In genomic region chr16:58654456-58655214, GRCh38 we compare ENCODE assay signal across 1 cellular context.
TF ChIP-seq lines count a peak whose summit lies in the region.

No MANE protein-coding gene starts in this region.

TF ChIP-seq in HepG2, 621 proteins besides CTCF, POLR2A, EP300 and RAD21 (continued from another document and continues in another):
- TF ChIP-seq, protein P1, sequence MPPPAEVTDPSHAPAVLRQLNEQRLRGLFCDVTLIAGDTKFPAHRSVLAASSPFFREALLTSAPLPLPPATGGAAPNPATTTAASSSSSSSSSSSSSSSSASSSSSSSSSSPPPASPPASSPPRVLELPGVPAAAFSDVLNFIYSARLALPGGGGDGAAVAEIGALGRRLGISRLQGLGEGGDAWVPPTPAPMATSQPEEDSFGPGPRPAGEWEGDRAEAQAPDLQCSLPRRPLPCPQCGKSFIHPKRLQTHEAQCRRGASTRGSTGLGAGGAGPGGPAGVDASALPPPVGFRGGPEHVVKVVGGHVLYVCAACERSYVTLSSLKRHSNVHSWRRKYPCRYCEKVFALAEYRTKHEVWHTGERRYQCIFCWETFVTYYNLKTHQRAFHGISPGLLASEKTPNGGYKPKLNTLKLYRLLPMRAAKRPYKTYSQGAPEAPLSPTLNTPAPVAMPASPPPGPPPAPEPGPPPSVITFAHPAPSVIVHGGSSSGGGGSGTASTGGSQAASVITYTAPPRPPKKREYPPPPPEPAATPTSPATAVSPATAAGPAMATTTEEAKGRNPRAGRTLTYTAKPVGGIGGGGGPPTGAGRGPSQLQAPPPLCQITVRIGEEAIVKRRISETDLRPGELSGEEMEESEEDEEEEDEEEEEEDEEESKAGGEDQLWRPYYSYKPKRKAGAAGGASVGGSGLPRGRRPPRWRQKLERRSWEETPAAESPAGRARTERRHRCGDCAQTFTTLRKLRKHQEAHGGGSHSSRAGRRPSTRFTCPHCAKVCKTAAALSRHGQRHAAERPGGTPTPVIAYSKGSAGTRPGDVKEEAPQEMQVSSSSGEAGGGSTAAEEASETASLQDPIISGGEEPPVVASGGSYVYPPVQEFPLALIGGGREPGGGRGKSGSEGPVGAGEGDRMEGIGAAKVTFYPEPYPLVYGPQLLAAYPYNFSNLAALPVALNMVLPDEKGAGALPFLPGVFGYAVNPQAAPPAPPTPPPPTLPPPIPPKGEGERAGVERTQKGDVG (CRISPR knock-in tag; IDR thresholded peaks at IDR 0.05; ENCODE audit: borderline replicate concordance) = no peak
- 0 out of 2 replicates have a peak, but pooled peaks have one; percentile 18 for TF ChIP-seq CCDC6 (CRISPR knock-in tag; IDR thresholded peaks at IDR 0.05)
- TF ChIP-seq, protein P2, sequence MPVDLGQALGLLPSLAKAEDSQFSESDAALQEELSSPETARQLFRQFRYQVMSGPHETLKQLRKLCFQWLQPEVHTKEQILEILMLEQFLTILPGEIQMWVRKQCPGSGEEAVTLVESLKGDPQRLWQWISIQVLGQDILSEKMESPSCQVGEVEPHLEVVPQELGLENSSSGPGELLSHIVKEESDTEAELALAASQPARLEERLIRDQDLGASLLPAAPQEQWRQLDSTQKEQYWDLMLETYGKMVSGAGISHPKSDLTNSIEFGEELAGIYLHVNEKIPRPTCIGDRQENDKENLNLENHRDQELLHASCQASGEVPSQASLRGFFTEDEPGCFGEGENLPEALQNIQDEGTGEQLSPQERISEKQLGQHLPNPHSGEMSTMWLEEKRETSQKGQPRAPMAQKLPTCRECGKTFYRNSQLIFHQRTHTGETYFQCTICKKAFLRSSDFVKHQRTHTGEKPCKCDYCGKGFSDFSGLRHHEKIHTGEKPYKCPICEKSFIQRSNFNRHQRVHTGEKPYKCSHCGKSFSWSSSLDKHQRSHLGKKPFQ (CRISPR knock-in tag; IDR thresholded peaks at IDR 0.05; ENCODE audit: insufficient replicate concordance) = no peak
- no peak for TF ChIP-seq TBL1XR1 (IDR thresholded peaks at IDR 0.05; ENCODE audit: borderline replicate concordance, low read length, partially characterized antibody)
- 0 out of 2 replicates have a peak, but pooled peaks have one; percentile 17 for TF ChIP-seq BCL6 (CRISPR knock-in tag; IDR thresholded peaks at IDR 0.05)
- no peak for TF ChIP-seq FOXM1 (CRISPR knock-in tag; IDR thresholded peaks at IDR 0.05)
- no peak for TF ChIP-seq KLF9 (CRISPR knock-in tag; IDR thresholded peaks at IDR 0.05; ENCODE audit: low read depth)
- peak; percentile 15 for TF ChIP-seq SKI (IDR thresholded peaks at IDR 0.05; ENCODE audit: partially characterized antibody)
- peak; percentile 34; the same call in 1 of the 2 replicates for TF ChIP-seq PAXIP1 (CRISPR knock-in tag; conservative IDR thresholded peaks at IDR 0.05)
- no peak for TF ChIP-seq ZNF619 (CRISPR knock-in tag; IDR thresholded peaks at IDR 0.05)
- TF ChIP-seq KLF12 (CRISPR knock-in tag; IDR thresholded peaks at IDR 0.05; ENCODE audit: borderline replicate concordance) = no peak
- no peak for TF ChIP-seq ZNF713 (CRISPR knock-in tag; IDR thresholded peaks at IDR 0.05)
- TF ChIP-seq ZNF441 (CRISPR knock-in tag; IDR thresholded peaks at IDR 0.05; ENCODE audit: borderline replicate concordance) = no peak
- TF ChIP-seq ARNT2 (CRISPR knock-in tag; IDR thresholded peaks at IDR 0.05; ENCODE audit: low read depth) = no peak
- no peak for TF ChIP-seq ZNF367 (CRISPR knock-in tag; IDR thresholded peaks at IDR 0.05; ENCODE audit: borderline replicate concordance)
- TF ChIP-seq, protein P3, sequence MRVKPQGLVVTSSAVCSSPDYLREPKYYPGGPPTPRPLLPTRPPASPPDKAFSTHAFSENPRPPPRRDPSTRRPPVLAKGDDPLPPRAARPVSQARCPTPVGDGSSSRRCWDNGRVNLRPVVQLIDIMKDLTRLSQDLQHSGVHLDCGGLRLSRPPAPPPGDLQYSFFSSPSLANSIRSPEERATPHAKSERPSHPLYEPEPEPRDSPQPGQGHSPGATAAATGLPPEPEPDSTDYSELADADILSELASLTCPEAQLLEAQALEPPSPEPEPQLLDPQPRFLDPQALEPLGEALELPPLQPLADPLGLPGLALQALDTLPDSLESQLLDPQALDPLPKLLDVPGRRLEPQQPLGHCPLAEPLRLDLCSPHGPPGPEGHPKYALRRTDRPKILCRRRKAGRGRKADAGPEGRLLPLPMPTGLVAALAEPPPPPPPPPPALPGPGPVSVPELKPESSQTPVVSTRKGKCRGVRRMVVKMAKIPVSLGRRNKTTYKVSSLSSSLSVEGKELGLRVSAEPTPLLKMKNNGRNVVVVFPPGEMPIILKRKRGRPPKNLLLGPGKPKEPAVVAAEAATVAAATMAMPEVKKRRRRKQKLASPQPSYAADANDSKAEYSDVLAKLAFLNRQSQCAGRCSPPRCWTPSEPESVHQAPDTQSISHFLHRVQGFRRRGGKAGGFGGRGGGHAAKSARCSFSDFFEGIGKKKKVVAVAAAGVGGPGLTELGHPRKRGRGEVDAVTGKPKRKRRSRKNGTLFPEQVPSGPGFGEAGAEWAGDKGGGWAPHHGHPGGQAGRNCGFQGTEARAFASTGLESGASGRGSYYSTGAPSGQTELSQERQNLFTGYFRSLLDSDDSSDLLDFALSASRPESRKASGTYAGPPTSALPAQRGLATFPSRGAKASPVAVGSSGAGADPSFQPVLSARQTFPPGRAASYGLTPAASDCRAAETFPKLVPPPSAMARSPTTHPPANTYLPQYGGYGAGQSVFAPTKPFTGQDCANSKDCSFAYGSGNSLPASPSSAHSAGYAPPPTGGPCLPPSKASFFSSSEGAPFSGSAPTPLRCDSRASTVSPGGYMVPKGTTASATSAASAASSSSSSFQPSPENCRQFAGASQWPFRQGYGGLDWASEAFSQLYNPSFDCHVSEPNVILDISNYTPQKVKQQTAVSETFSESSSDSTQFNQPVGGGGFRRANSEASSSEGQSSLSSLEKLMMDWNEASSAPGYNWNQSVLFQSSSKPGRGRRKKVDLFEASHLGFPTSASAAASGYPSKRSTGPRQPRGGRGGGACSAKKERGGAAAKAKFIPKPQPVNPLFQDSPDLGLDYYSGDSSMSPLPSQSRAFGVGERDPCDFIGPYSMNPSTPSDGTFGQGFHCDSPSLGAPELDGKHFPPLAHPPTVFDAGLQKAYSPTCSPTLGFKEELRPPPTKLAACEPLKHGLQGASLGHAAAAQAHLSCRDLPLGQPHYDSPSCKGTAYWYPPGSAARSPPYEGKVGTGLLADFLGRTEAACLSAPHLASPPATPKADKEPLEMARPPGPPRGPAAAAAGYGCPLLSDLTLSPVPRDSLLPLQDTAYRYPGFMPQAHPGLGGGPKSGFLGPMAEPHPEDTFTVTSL (CRISPR knock-in tag; IDR thresholded peaks at IDR 0.05; ENCODE audit: borderline replicate concordance) = no peak
- no peak for TF ChIP-seq ATF7-NPFF (CRISPR knock-in tag; IDR thresholded peaks at IDR 0.05; ENCODE audit: low read depth)
- no peak for TF ChIP-seq GRHL1 (CRISPR knock-in tag; conservative IDR thresholded peaks at IDR 0.05)
- TF ChIP-seq ZNF780A (CRISPR knock-in tag; IDR thresholded peaks at IDR 0.05) = no peak
- 0 out of 2 replicates have a peak, but pooled peaks have one; percentile 34 for TF ChIP-seq GATAD2A (CRISPR knock-in tag; IDR thresholded peaks at IDR 0.05)
- TF ChIP-seq FOXJ3 (CRISPR knock-in tag; IDR thresholded peaks at IDR 0.05; ENCODE audit: borderline replicate concordance) = no peak
- no peak for TF ChIP-seq ZNF331 (CRISPR knock-in tag; IDR thresholded peaks at IDR 0.05)
- 0 out of 2 replicates have a peak, but pooled peaks have one; percentile 47 for TF ChIP-seq ZNF556 (CRISPR knock-in tag; IDR thresholded peaks at IDR 0.05; ENCODE audit: borderline replicate concordance)
- no peak for TF ChIP-seq ZNF224 (CRISPR knock-in tag; IDR thresholded peaks at IDR 0.05)
- no peak for TF ChIP-seq ZNF468 (CRISPR knock-in tag; IDR thresholded peaks at IDR 0.05)
- TF ChIP-seq ZNF496 (CRISPR knock-in tag; IDR thresholded peaks at IDR 0.05; ENCODE audit: insufficient replicate concordance) = no peak
- TF ChIP-seq ELK4 (CRISPR knock-in tag; IDR thresholded peaks at IDR 0.05; ENCODE audit: borderline replicate concordance) = no peak
- TF ChIP-seq SRY (CRISPR knock-in tag; IDR thresholded peaks at IDR 0.05) = no peak
- TF ChIP-seq ZNF264 (CRISPR knock-in tag; IDR thresholded peaks at IDR 0.05) = no peak
- TF ChIP-seq TCF7 (IDR thresholded peaks at IDR 0.05; ENCODE audit: low read depth) = 0 out of 2 replicates have a peak, but pooled peaks have one; percentile 24
- TF ChIP-seq CBX5 (CRISPR knock-in tag; IDR thresholded peaks at IDR 0.05; ENCODE audit: borderline replicate concordance) = no peak
- no peak for TF ChIP-seq ZNF816 (CRISPR knock-in tag; IDR thresholded peaks at IDR 0.05; ENCODE audit: borderline replicate concordance)
- no peak for TF ChIP-seq PAX8 (CRISPR knock-in tag; IDR thresholded peaks at IDR 0.05; ENCODE audit: borderline replicate concordance)
- TF ChIP-seq, protein P4, sequence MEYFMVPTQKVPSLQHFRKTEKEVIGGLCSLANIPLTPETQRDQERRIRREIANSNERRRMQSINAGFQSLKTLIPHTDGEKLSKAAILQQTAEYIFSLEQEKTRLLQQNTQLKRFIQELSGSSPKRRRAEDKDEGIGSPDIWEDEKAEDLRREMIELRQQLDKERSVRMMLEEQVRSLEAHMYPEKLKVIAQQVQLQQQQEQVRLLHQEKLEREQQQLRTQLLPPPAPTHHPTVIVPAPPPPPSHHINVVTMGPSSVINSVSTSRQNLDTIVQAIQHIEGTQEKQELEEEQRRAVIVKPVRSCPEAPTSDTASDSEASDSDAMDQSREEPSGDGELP (IDR thresholded peaks at IDR 0.05; ENCODE audit: borderline replicate concordance, low read depth) = no peak
- TF ChIP-seq ZNF138 (CRISPR knock-in tag; IDR thresholded peaks at IDR 0.05; ENCODE audit: low read depth) = no peak
- TF ChIP-seq SMC3 (IDR thresholded peaks at IDR 0.05; ENCODE audit: low read length) = no peak
- TF ChIP-seq PCBP2 (optimal IDR thresholded peaks at IDR 0.05; ENCODE audit: low read depth, low read length, poor library complexity, severe bottlenecking) = no peak
- TF ChIP-seq ZNF33A (CRISPR knock-in tag; IDR thresholded peaks at IDR 0.05; ENCODE audit: borderline replicate concordance) = no peak
- TF ChIP-seq ZNF782 (CRISPR knock-in tag; IDR thresholded peaks at IDR 0.05; ENCODE audit: borderline replicate concordance) = 0 out of 2 replicates have a peak, but pooled peaks have one; percentile 42
- no peak for TF ChIP-seq ZNF749 (CRISPR knock-in tag; IDR thresholded peaks at IDR 0.05; ENCODE audit: borderline replicate concordance)
- TF ChIP-seq ZNF230 (CRISPR knock-in tag; IDR thresholded peaks at IDR 0.05) = no peak
- TF ChIP-seq ZNF781 (CRISPR knock-in tag; IDR thresholded peaks at IDR 0.05; ENCODE audit: borderline replicate concordance, not compliant biosample characterization) = no peak
- 0 out of 2 replicates have a peak, but pooled peaks have one; percentile 28 for TF ChIP-seq ZSCAN22 (CRISPR knock-in tag; IDR thresholded peaks at IDR 0.05)
- no peak for TF ChIP-seq HMGA1 (CRISPR knock-in tag; conservative IDR thresholded peaks at IDR 0.05)
- no peak for TF ChIP-seq MBD4 (IDR thresholded peaks at IDR 0.05; ENCODE audit: borderline replicate concordance, low read length)
- TF ChIP-seq ZNF543 (CRISPR knock-in tag; IDR thresholded peaks at IDR 0.05) = peak; percentile 51; the same call in 1 of the 2 replicates
- no peak for TF ChIP-seq ESRRA (CRISPR knock-in tag; IDR thresholded peaks at IDR 0.05; ENCODE audit: low read depth)
- TF ChIP-seq ETV6 (CRISPR knock-in tag; conservative IDR thresholded peaks at IDR 0.05) = no peak
- no peak for TF ChIP-seq KLF15 (CRISPR knock-in tag; IDR thresholded peaks at IDR 0.05; ENCODE audit: borderline replicate concordance)
- no peak for TF ChIP-seq ZFYVE20 (CRISPR knock-in tag; IDR thresholded peaks at IDR 0.05; ENCODE audit: borderline replicate concordance, low read depth)
